ENCODE assay signal across 8 cellular contexts in genomic region chrX:44675364-44676024, GRCh38.
A peak's percentile ranks its signal among the peaks of the same experiment; 100 is the strongest.
DNase-seq lines count a peak whose midpoint lies in the region; ATAC-seq and TF ChIP-seq lines count a peak whose summit lies in the region.

No MANE protein-coding gene starts in this region.

- POLR2A ChIA-PET in GM10248 (lab: Yijun Ruan, JAX): no interaction called here

- peak; percentile 83 for DNase-seq in COR-L47 (lab: John Stamatoyannopoulos, UW)
- peak; percentile 2 to 18 for DNase-seq in NCI-H1930 (lab: John Stamatoyannopoulos, UW)
- DNase-seq in brain pericyte (ENCODE audit: low read depth, low spot score): peak; percentile 7
- DNase-seq in medulla oblongata (ENCODE audit: extremely low spot score): peak; percentile 6
- DNase-seq in GM10248 (ENCODE audit: extremely low spot score): no peak
- DNase-seq in activated naive CD4-positive, alpha-beta T cell treated with anti-CD3 and anti-CD28 coated beads, Interleukin-2, amount 50 U/mL, for 16 hours: no peak

- CTCF ChIA-PET in GM10248 (lab: Yijun Ruan, JAX): no interaction called here

- TF ChIP-seq CTCF in GM10248 (IDR thresholded peaks at IDR 0.05; ENCODE audit: control extremely low read depth, extremely low read depth, low read depth, missing control alignments): no peak

- ATAC-seq in HG03460 (IDR thresholded peaks at IDR 0.05; ENCODE audit: unreplicated experiment) (no peak), HG03095 (IDR thresholded peaks at IDR 0.05; ENCODE audit: unreplicated experiment) (no peak)

Comparison
In these comparisons a context has a peak if more than half of its experiments do, and no peak if none do; other contexts are left out.
1. DNase-seq: peak in COR-L47 (single experiment), NCI-H1930 (2 of 2), brain pericyte (single experiment) and medulla oblongata (single experiment); none in GM10248 (single experiment) and activated naive CD4-positive, alpha-beta T cell treated with anti-CD3 and anti-CD28 coated beads, Interleukin-2, amount 50 U/mL, for 16 hours (single experiment).